Comparison of ENCODE assay signal across 19 cellular contexts in the genomic region with DNA sequence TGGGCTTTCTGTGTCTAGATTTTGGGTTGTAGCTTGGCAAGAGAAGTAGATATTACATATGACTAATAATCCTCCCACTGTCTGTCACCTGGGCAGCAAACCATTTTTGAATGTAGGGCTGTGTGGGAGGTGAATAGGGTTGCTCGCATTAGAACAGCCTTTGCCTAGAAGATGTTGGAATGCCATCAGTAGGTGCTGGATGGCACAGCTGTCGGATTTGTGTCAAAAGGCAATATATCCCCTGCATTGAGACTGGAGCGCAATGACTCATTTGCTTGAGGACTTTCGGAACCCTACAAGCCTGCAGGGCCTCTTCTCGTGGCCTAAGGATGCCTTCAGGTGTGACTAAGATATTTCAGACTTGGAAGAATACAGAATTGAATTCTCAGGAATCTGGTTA.
"Had no signal": no experiment of that assay in that cellular context is flagged by ENCODE, and none has a peak within 500 bp of the region (broad histone marks: within the 10 kb centered on the region; RNA-seq: fewer than 3 reads in every experiment).

No MANE protein-coding gene starts in this region.

- H3K27me3 ChIP-seq: hepatocyte, ovary, suprapubic skin, thyroid gland, upper lobe of left lung, uterus had no signal

- DNase-seq: effector CD4-positive, alpha-beta T cell; foreskin fibroblast; left colon; left ventricle myocardium superior; natural killer cell; ovary; right cardiac atrium; small intestine; stimulated activated CD4-positive, alpha-beta T cell treated with anti-CD3 and anti-CD28 coated beads, Interleukin-2, amount 100 ng/mL, for 48 hours; stimulated activated naive CD8-positive, alpha-beta T cell treated with anti-CD3 and anti-CD28 coated beads, Interleukin-15, Interleukin-2, amounts not matched to agents 100 U/mL and 50 U/mL, for 24 hours; thyroid gland; upper lobe of left lung; uterus had no signal

- H3K36me3 ChIP-seq: esophagus muscularis mucosa, ovary, suprapubic skin, thyroid gland, upper lobe of left lung, uterus had no signal

- H3K4me3 ChIP-seq: coronary artery, esophagus muscularis mucosa, hepatocyte, lung, ovary, suprapubic skin, thyroid gland, upper lobe of left lung, uterus had no signal

- FAIRE-seq: endometrium, small intestine had no signal
